ENCODE assay signal across 17 cellular contexts in genomic region chr15:62439543-62440016, GRCh38. TPM values are rescaled to one million over a fixed set of nuclear protein-coding genes. Genes with fewer than 3 reads are reported as not detected.
DNase-seq lines count a peak whose midpoint lies in the region; ATAC-seq and TF ChIP-seq lines count a peak whose summit lies in the region.
"Had no signal": no experiment of that assay in that cellular context is flagged by ENCODE, and none has a peak within 500 bp of the region (broad histone marks: within the 10 kb centered on the region; RNA-seq: fewer than 3 reads in every experiment).

No MANE protein-coding gene starts in this region.

- 67% methylated on average over 5 of the region's 5 CpGs for WGBS in prostate gland

- intact Hi-C loops in Right ventricle myocardium superior (cut with DNase I), result no loop called here
- intact Hi-C loops in prostate gland (cut with DNase I), result no loop called here

- H3K27ac ChIP-seq in right atrium auricular region (no peak overlapping the region), prostate gland (peak overlapping the region; percentile 58 to 72)
- H3K27ac ChIP-seq: RWPE1, thyroid gland had no signal

- peak; percentile 72 for ATAC-seq in Right ventricle myocardium superior (ENCODE audit: poor library complexity)

- DNase-seq in Right ventricle myocardium superior, result no peak
- DNase-seq in right atrium auricular region (ENCODE audit: low spot score), result no peak
- peak; percentile 58 for DNase-seq in fibroblast of peridontal ligament (ENCODE audit: extremely low read depth)
- no peak for DNase-seq in prostate gland (ENCODE audit: low spot score)
- no peak for DNase-seq in NCI-H1105 treated with DMSO at 0.1 percent for 48 hours (lab: John Stamatoyannopoulos, UW)
- DNase-seq in H7, result no peak
- DNase-seq in ecto neural progenitor cell (ENCODE audit: low spot score), result no peak
- DNase-seq in DMS79 (lab: John Stamatoyannopoulos, UW), result no peak
- DNase-seq: activated B cell treated with CpG ODN at 0.5 μM for 24 hours; activated CD8-positive, alpha-beta memory T cell treated with anti-CD3 and anti-CD28 coated beads for 24 hours; amygdala; KG1; NCI-H1105; stimulated activated CD4-positive, alpha-beta T cell treated with anti-CD3 and anti-CD28 coated beads, Interleukin-2, amount 100 ng/mL, for 48 hours; T-helper 1 cell; thyroid gland had no signal

- H3K36me3 ChIP-seq in right atrium auricular region (no peaks in the 10 kb centered on the region), prostate gland (no peaks in the 10 kb centered on the region), H7 (replicated peaks; ENCODE audit: control insufficient read depth, insufficient read depth, low read length) (no peaks in the 10 kb centered on the region)
- H3K36me3 ChIP-seq: thyroid gland had no signal

- no peak for TF ChIP-seq POLR2A in prostate gland (IDR thresholded peaks at IDR 0.05)

- TF ChIP-seq CTCF in right atrium auricular region (IDR thresholded peaks at IDR 0.05) (no peak), prostate gland (IDR thresholded peaks at IDR 0.05) (no peak)

- H3K9me3 ChIP-seq in right atrium auricular region (no peaks in the 10 kb centered on the region), prostate gland (no peaks in the 10 kb centered on the region)
- H3K9me3 ChIP-seq: thyroid gland had no signal

- H3K27me3 ChIP-seq in right atrium auricular region, result no peaks in the 10 kb centered on the region
- no peaks in the 10 kb centered on the region for H3K27me3 ChIP-seq in prostate gland (replicated peaks; ENCODE audit: insufficient read depth)
- no peaks in the 10 kb centered on the region for H3K27me3 ChIP-seq in H7 (ENCODE audit: control insufficient read depth, insufficient read depth, low read length)
- H3K27me3 ChIP-seq: thyroid gland had no signal

- H3K4me3 ChIP-seq in right atrium auricular region (no peak overlapping the region), prostate gland (no peak overlapping the region), H7 (ENCODE audit: insufficient read depth, low read depth, low read length) (no peak overlapping the region)
- H3K4me3 ChIP-seq: thyroid gland had no signal

- peaks cover 0 to 21% of the 10 kb centered on the region in 2 donors for H3K4me1 ChIP-seq in right atrium auricular region
- H3K4me1 ChIP-seq in prostate gland (replicated peaks), result peaks cover 5% of the 10 kb centered on the region

RNA-seq across cellular contexts. Expression of gene TLN2, which starts 49.2 kb away (rescaled TPM):
- total RNA-seq in Right ventricle myocardium superior (40.2 TPM), right atrium auricular region (10 to 100 TPM; 19.6 to 31.0 TPM), prostate gland (10 to 100 TPM in 1 of 2 donors, 1 to 10 TPM in 1; 5.0 to 27.0 TPM)
- 18.1 and 18.4 TPM in 2 replicates for total RNA-seq in H7 (2014; rRNA removed; shearing (Covaris generic))

Comparison
In these comparisons a context has a peak if more than half of its experiments do, and no peak if none do; other contexts are left out.
1. H3K27ac ChIP-seq: peak in prostate gland (2 of 2); none in right atrium auricular region (0 of 2).